19 cellular contexts compared by ENCODE assay signal in genomic region chr2:120495586-120495985, GRCh38.
DNase-seq lines count a peak whose midpoint lies in the region; ATAC-seq and TF ChIP-seq lines count a peak whose summit lies in the region.
"Had no signal": no experiment of that assay in that cellular context is flagged by ENCODE, and none has a peak within 500 bp of the region (broad histone marks: within the 10 kb centered on the region; RNA-seq: fewer than 3 reads in every experiment).

No MANE protein-coding gene starts in this region.

- peak; percentile 9 for DNase-seq in Right ventricle myocardium inferior (ENCODE audit: missing footprints)
- DNase-seq in left ventricle myocardium inferior = no peak
- DNase-seq in chondrocyte (ENCODE audit: low spot score) = peak; percentile 3
- DNase-seq in posterior vena cava (ENCODE audit: low spot score) = peak; percentile 1
- no peak for DNase-seq in ecto neural progenitor cell (ENCODE audit: low spot score)
- DNase-seq in type B pancreatic cell (ENCODE audit: extremely low spot score, unreplicated experiment) = no peak
- DNase-seq: C1 segment of cervical spinal cord; Calu3; CD4-positive, alpha-beta memory T cell; COR-L47; DMS53; DMS79 treated with DMSO at 0.1 percent for 48 hours; GF-D8; GOT3; HFFc6 had no signal

- H3K9me3 Mint-ChIP-seq in chondrocyte (ENCODE audit: low read depth) (no peaks in the 10 kb centered on the region), type B pancreatic cell (no peaks in the 10 kb centered on the region)
- H3K9me3 Mint-ChIP-seq: CD4-positive, alpha-beta memory T cell; HFFc6 had no signal

- H3K27me3 Mint-ChIP-seq in chondrocyte (ENCODE audit: low read depth) = peaks cover 31% of the 10 kb centered on the region
- H3K27me3 Mint-ChIP-seq in type B pancreatic cell = peaks cover 27% of the 10 kb centered on the region

- no peak for ATAC-seq in Right ventricle myocardium inferior
- ATAC-seq in GM18498 (IDR thresholded peaks at IDR 0.05; ENCODE audit: unreplicated experiment) = no peak

- H3K36me3 ChIP-seq in left ventricle myocardium inferior = no peaks in the 10 kb centered on the region
- H3K36me3 ChIP-seq: HAP-1 had no signal

- H3K36me3 Mint-ChIP-seq in chondrocyte (ENCODE audit: low read depth) = peaks cover 1% of the 10 kb centered on the region
- no peaks in the 10 kb centered on the region for H3K36me3 Mint-ChIP-seq in type B pancreatic cell
- H3K36me3 Mint-ChIP-seq: CD4-positive, alpha-beta memory T cell had no signal

- no peaks in the 10 kb centered on the region for H3K4me1 Mint-ChIP-seq in chondrocyte (ENCODE audit: low read depth)
- H3K4me1 Mint-ChIP-seq in type B pancreatic cell (ENCODE audit: unreplicated experiment) = no peaks in the 10 kb centered on the region
- H3K4me1 Mint-ChIP-seq: B cell; CD4-positive, alpha-beta memory T cell had no signal

- intact Hi-C loops in Right ventricle myocardium inferior (cut with DNase I) (no loop called here), left ventricle myocardium inferior (cut with micrococcal nuclease) (no loop called here), posterior vena cava (cut with DNase I) (no loop called here)

- H3K27me3 ChIP-seq in left ventricle myocardium inferior (ENCODE audit: low read depth) = peaks cover 5% of the 10 kb centered on the region

- no peak overlapping the region for H3K4me3 ChIP-seq in left ventricle myocardium inferior
- H3K4me3 ChIP-seq: HAP-1 had no signal

- H3K27ac ChIP-seq in left ventricle myocardium inferior (replicated peaks) = no peak overlapping the region
- H3K27ac ChIP-seq: 22Rv1 had no signal

- H3K9me3 ChIP-seq in left ventricle myocardium inferior (replicated peaks) = no peaks in the 10 kb centered on the region
- H3K9me3 ChIP-seq: HAP-1 had no signal

- H3K4me1 ChIP-seq in left ventricle myocardium inferior = peaks cover 4% of the 10 kb centered on the region
- H3K4me1 ChIP-seq: HAP-1 had no signal

- no peak overlapping the region for H3K4me3 Mint-ChIP-seq in chondrocyte (ENCODE audit: unreplicated experiment)
- H3K4me3 Mint-ChIP-seq in type B pancreatic cell = no peak overlapping the region
- H3K4me3 Mint-ChIP-seq: B cell; CD4-positive, alpha-beta memory T cell; HFFc6 had no signal

- TF ChIP-seq CTCF in left ventricle myocardium inferior (IDR thresholded peaks at IDR 0.05; ENCODE audit: borderline replicate concordance) (no peak), chondrocyte (IDR thresholded peaks at IDR 0.05) (no peak), type B pancreatic cell (conservative IDR thresholded peaks at IDR 0.05) (no peak)

- H3K27ac Mint-ChIP-seq in chondrocyte (ENCODE audit: unreplicated experiment) (no peak overlapping the region), type B pancreatic cell (no peak overlapping the region)
- H3K27ac Mint-ChIP-seq: B cell; CD4-positive, alpha-beta memory T cell; HFFc6 had no signal

Comparison
In these comparisons a context has a peak if more than half of its experiments do, and no peak if none do; other contexts are left out.
1. DNase-seq: peak in Right ventricle myocardium inferior (single experiment), chondrocyte (single experiment) and posterior vena cava (single experiment); none in left ventricle myocardium inferior (single experiment), ecto neural progenitor cell (single experiment) and type B pancreatic cell (single experiment).